Comparison of ENCODE assay signal across 8 cellular contexts in genomic region chr2:234483568-234484251, GRCh38. TPM values are rescaled to one million over a fixed set of nuclear protein-coding genes. Genes with fewer than 3 reads are reported as not detected.
A peak's percentile ranks its signal among the peaks of the same experiment; 100 is the strongest.
DNase-seq lines count a peak whose midpoint lies in the region; ATAC-seq and TF ChIP-seq lines count a peak whose summit lies in the region.

No MANE protein-coding gene starts in this region.

- in situ Hi-C loops in G401 (cut with HindIII; ENCODE audit: low sequenced_read_pairs), result no loop called here

- DNase-seq in DMS79 (lab: John Stamatoyannopoulos, UW), result peak; percentile 5
- DNase-seq in NOMO-1 treated with dmso at 0.1 percent for 144 hours (lab: John Stamatoyannopoulos, UW; ENCODE audit: unreplicated experiment), result peak; percentile 85
- DNase-seq in activated effector memory CD4-positive, alpha-beta T cell treated with Interleukin-2 at 50 U/mL for 16 hours, result peak; percentile 72
- DNase-seq in mucosa of descending colon, result peak; percentile 34 to 64 (median 38)
- DNase-seq in erythroblast (lab: John Stamatoyannopoulos, UW), result no peak
- DNase-seq in NCI-H345 (lab: John Stamatoyannopoulos, UW), result no peak
- DNase-seq in G401 (ENCODE audit: low spot score), result no peak

- no peaks in the 10 kb centered on the region for H3K36me3 ChIP-seq in mucosa of descending colon (ENCODE audit: low read depth)

- TF ChIP-seq POLR2A in erythroblast (IDR thresholded peaks at IDR 0.05; ENCODE audit: low read length), result no peak

- intact Hi-C loops in mucosa of descending colon (cut with DNase I, micrococcal nuclease), result no loop called here

- peak; percentile 51 for ATAC-seq in GM21576 (IDR thresholded peaks at IDR 0.05; ENCODE audit: unreplicated experiment)
- peak; percentile 77 for ATAC-seq in mucosa of descending colon

- H3K9me3 ChIP-seq in mucosa of descending colon, result no peaks in the 10 kb centered on the region

- H3K4me3 ChIP-seq in mucosa of descending colon, result no peak overlapping the region

- H3K4me1 ChIP-seq in mucosa of descending colon (ENCODE audit: low read depth), result no peaks in the 10 kb centered on the region

- TF ChIP-seq CTCF in mucosa of descending colon (IDR thresholded peaks at IDR 0.05), result no peak

RNA-seq across cellular contexts. Expression of gene ARL4C, which starts 13.2 kb away (rescaled TPM):
- total RNA-seq in mucosa of descending colon, result 10 to 100 TPM in 1 of 3 donors, 1 to 10 TPM in 2; 4.5 to 15.1 (median 8.4) TPM
- 33.1 and 39.8 TPM in 2 replicates for total RNA-seq in G401 (2014; rRNA removed; shearing (Covaris generic))

Comparison
In these comparisons a context has a peak if more than half of its experiments do, and no peak if none do; other contexts are left out.
1. DNase-seq: peak in DMS79 (single experiment), NOMO-1 treated with dmso at 0.1 percent for 144 hours (single experiment), activated effector memory CD4-positive, alpha-beta T cell treated with Interleukin-2 at 50 U/mL for 16 hours (single experiment) and mucosa of descending colon (3 of 3); none in erythroblast (0 of 2), NCI-H345 (single experiment) and G401 (single experiment).